In the genomic region with DNA sequence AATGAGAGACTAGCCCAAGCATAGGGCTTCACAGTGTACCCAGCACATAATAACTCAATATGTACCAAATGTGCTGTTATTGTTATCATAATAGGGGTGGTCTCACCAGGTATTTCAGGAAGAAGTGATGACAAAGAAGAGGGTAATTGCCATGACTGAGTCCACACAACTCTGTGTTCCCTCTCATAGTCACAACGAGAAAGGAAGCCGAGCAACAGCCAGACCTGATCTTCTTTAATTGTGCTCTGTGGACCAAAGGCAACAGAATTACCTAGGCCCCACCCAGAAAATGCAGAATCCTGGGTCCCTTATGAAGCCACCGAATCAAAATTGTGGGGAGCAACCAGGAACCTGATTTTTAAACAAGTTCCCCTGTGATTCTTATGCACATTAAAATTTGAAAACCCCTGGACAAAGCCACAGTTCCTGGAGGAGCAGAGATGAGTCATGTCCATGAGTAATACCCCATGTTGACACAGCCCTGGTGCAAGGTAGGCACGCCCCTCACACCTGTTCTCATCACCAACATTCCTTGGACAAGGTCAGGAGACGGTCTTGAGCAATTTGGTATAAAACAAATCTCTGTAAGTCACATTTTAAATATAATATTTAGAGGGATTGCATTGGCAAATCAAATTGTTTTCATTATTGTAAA, we compare ENCODE assay signal across 10 cellular contexts. TPM values are rescaled to one million over a fixed set of nuclear protein-coding genes. Genes with fewer than 3 reads are reported as not detected.
DNase-seq lines count a peak whose midpoint lies in the region; ATAC-seq and TF ChIP-seq lines count a peak whose summit lies in the region.
"Had no signal": no experiment of that assay in that cellular context is flagged by ENCODE, and none has a peak within 500 bp of the region (broad histone marks: within the 10 kb centered on the region; RNA-seq: fewer than 3 reads in every experiment).

No MANE protein-coding gene starts in this region.

- intact Hi-C loops in PC-9 (cut with micrococcal nuclease; ENCODE audit: unreplicated experiment), result no loop called here
- intact Hi-C loops in prostate gland (cut with DNase I), result no loop called here
- intact Hi-C loops in heart right ventricle (cut with DNase I), result no loop called here

- 61% methylated on average over 5 of the region's 5 CpGs for WGBS in prostate gland
- WGBS in heart right ventricle, 2 donors, result 78 to 89% methylated on average over 5 of the region's 5 CpGs

- ATAC-seq in esophagus mucosa, result peak; percentile 99
- no peak for ATAC-seq in heart right ventricle
- ATAC-seq in HG02885 (IDR thresholded peaks at IDR 0.05; ENCODE audit: poor library complexity, unreplicated experiment), result no peak
- ATAC-seq: stimulated activated naive B cell treated with anti-CD40 and anti-IgM and Interleukin-4, amounts not matched to agents 10 μg/mL and 1 μg/mL and 100 μg/mL, for 72 hours had no signal

- peak overlapping the region; percentile 45; the same call in 1 of the 2 replicates for H2AFZ ChIP-seq in PC-9

- H3K27ac ChIP-seq in HEK293 (ENCODE audit: extremely low read depth, low read depth, low read length) (no peak overlapping the region), PC-9 (peak overlapping the region; percentile 89), prostate gland (no peak overlapping the region), heart right ventricle (no peak overlapping the region)

- TSS peak; percentile 76 for BruUV-seq in PC-9 (replicated peaks; lab: Mats Ljungman, UMichigan)

- TF ChIP-seq POLR2A in prostate gland (IDR thresholded peaks at IDR 0.05), result no peak

- H3K36me3 ChIP-seq in HEK293 (ENCODE audit: control insufficient read depth in 2 of 2, insufficient read depth in 1 of 2, low read length in 2 of 2) (no peaks in the 10 kb centered on the region), PC-9 (ENCODE audit: low read depth) (no peaks in the 10 kb centered on the region), prostate gland (no peaks in the 10 kb centered on the region), heart right ventricle (peaks cover 0 to 21% (median 0%) of the 10 kb centered on the region in 9 donors)

- H3K4me3 ChIP-seq in HEK293 (ENCODE audit: low read depth, low read length) (no peak overlapping the region), PC-9 (no peak overlapping the region), prostate gland (no peak overlapping the region), heart right ventricle (no peak overlapping the region)

- H3K9me3 ChIP-seq in HEK293 (ENCODE audit: control insufficient read depth, insufficient read depth, low read depth, low read length), result no peaks in the 10 kb centered on the region
- peaks cover 5% of the 10 kb centered on the region; the same call in 1 of the 2 replicates for H3K9me3 ChIP-seq in PC-9 (ENCODE audit: insufficient read depth, low read depth)
- H3K9me3 ChIP-seq in prostate gland, result no peaks in the 10 kb centered on the region
- no peaks in the 10 kb centered on the region for H3K9me3 ChIP-seq in heart right ventricle

- H3K4me1 ChIP-seq in HEK293 (ENCODE audit: control insufficient read depth, insufficient read depth, low read length), result no peaks in the 10 kb centered on the region
- peaks cover 36% of the 10 kb centered on the region for H3K4me1 ChIP-seq in PC-9 (replicated peaks; ENCODE audit: insufficient read depth)
- H3K4me1 ChIP-seq in prostate gland (replicated peaks), result no peaks in the 10 kb centered on the region
- peaks cover 11 to 52% (median 37%) of the 10 kb centered on the region in 9 donors for H3K4me1 ChIP-seq in heart right ventricle

- DNase-seq in PC-9 (peak; percentile 78 to 97), prostate gland (ENCODE audit: low spot score) (peak; percentile 70), heart right ventricle (no peak), T-helper 1 cell (no peak)
- DNase-seq in activated CD8-positive, alpha-beta memory T cell treated with anti-CD3 and anti-CD28 coated beads, Interleukin-2, amount 50 U/mL, for 4 hours, result no peak
- DNase-seq: NCI-H1436; stimulated activated naive B cell treated with anti-CD40 and anti-IgM and Interleukin-4, amounts not matched to agents 10 μg/mL and 1 μg/mL and 100 μg/mL, for 72 hours had no signal

- H3K9me2 ChIP-seq in PC-9 (ENCODE audit: insufficient read depth), result no peaks in the 10 kb centered on the region

- H3K79me2 ChIP-seq in PC-9 (ENCODE audit: low read depth), result no peaks in the 10 kb centered on the region

- H4K20me1 ChIP-seq in PC-9 (ENCODE audit: insufficient read depth), result no peaks in the 10 kb centered on the region

- POLR2A ChIA-PET in HEK293 (lab: Yijun Ruan, JAX), result no interaction called here
- POLR2A ChIA-PET in PC-9 (lab: Charles Lee; ENCODE audit: unreplicated experiment), result no interaction called here

- peaks cover 23% of the 10 kb centered on the region for H3F3A ChIP-seq in PC-9 (ENCODE audit: insufficient read depth, low read depth)

- CTCF ChIA-PET in HEK293 (lab: Yijun Ruan, JAX) (interaction anchor here (1.0 kb wide), 1 partner anchor 18 kb away, joined by 8 read pairs; no protein-coding TSS in a partner anchor), PC-9 (lab: Charles Lee) (no interaction called here)

- TF ChIP-seq CTCF in HEK293 (tag by site-specific recombination; IDR thresholded peaks at IDR 0.05) (no peak), PC-9 (conservative IDR thresholded peaks at IDR 0.05) (no peak), prostate gland (IDR thresholded peaks at IDR 0.05) (no peak), heart right ventricle (IDR thresholded peaks at IDR 0.05) (no peak)

- H3K4me2 ChIP-seq in PC-9, result peak overlapping the region; percentile 70

- no peaks in the 10 kb centered on the region for H3K27me3 ChIP-seq in PC-9 (ENCODE audit: insufficient read depth, low read depth)
- no peaks in the 10 kb centered on the region for H3K27me3 ChIP-seq in prostate gland (replicated peaks; ENCODE audit: insufficient read depth)
- no peaks in the 10 kb centered on the region for H3K27me3 ChIP-seq in heart right ventricle

TF ChIP-seq in HEK293, 187 proteins besides CTCF, POLR2A, EP300 and RAD21 (continues in another document):
- TF ChIP-seq ZFP37 (tag by site-specific recombination; IDR thresholded peaks at IDR 0.05), result no peak
- TF ChIP-seq ZNF704 (tag by site-specific recombination; IDR thresholded peaks at IDR 0.05), result no peak
- TF ChIP-seq ZNF561 (tag by site-specific recombination; IDR thresholded peaks at IDR 0.05; ENCODE audit: borderline replicate concordance), result no peak
- no peak for TF ChIP-seq ZNF202 (tag by site-specific recombination; IDR thresholded peaks at IDR 0.05; ENCODE audit: borderline replicate concordance)
- no peak for TF ChIP-seq ZNF433 (tag by site-specific recombination; IDR thresholded peaks at IDR 0.05; ENCODE audit: low read depth)
- TF ChIP-seq ZNF585B (tag by site-specific recombination; IDR thresholded peaks at IDR 0.05), result no peak
- TF ChIP-seq ZNF335 (tag by site-specific recombination; conservative IDR thresholded peaks at IDR 0.05), result no peak
- TF ChIP-seq ZNF274 (IDR thresholded peaks at IDR 0.05; ENCODE audit: low read length), result no peak
- no peak for TF ChIP-seq ZNF274 (tag by site-specific recombination; IDR thresholded peaks at IDR 0.05; ENCODE audit: borderline replicate concordance)
- no peak for TF ChIP-seq KLF17 (tag by site-specific recombination; IDR thresholded peaks at IDR 0.05)
- peak; percentile 70 for TF ChIP-seq SCRT2 (tag by site-specific recombination; IDR thresholded peaks at IDR 0.05)
- no peak for TF ChIP-seq ZNF610 (tag by site-specific recombination; IDR thresholded peaks at IDR 0.05; ENCODE audit: borderline replicate concordance)

RNA-seq across cellular contexts. Expression of gene FGF1, which starts 5.2 kb away (rescaled TPM):
- 0.23 and 0.44 TPM in 2 replicates for total RNA-seq in PC-9 (2021)
- 0.88 TPM for total RNA-seq in esophagus mucosa
- 1 to 10 TPM; 2.0 to 9.4 TPM for total RNA-seq in prostate gland
- total RNA-seq in heart right ventricle, result 100 to 1,000 TPM in 1 of 10 donors, 10 to 100 TPM in 9; 31.4 to 110 (median 58.4) TPM
- polyA plus RNA-seq in heart right ventricle, result 10 to 100 TPM in 1 of 2 donors, 1 to 10 TPM in 1; 5.1 to 17.6 TPM

Comparison
In these comparisons a context has a peak if more than half of its experiments do, and no peak if none do; other contexts are left out.
1. DNase-seq: peak in PC-9 (2 of 2) and prostate gland (single experiment); none in heart right ventricle (0 of 2), activated CD8-positive, alpha-beta memory T cell treated with anti-CD3 and anti-CD28 coated beads, Interleukin-2, amount 50 U/mL, for 4 hours (single experiment) and T-helper 1 cell (0 of 5).